Comparison of ENCODE assay signal across 14 cellular contexts in genomic region chr19:14112051-14112808, GRCh38. TPM values are rescaled to one million over a fixed set of nuclear protein-coding genes. Genes with fewer than 3 reads are reported as not detected.
DNase-seq lines count a peak whose midpoint lies in the region; ATAC-seq and TF ChIP-seq lines count a peak whose summit lies in the region.
"Had no signal": no experiment of that assay in that cellular context is flagged by ENCODE, and none has a peak within 500 bp of the region (broad histone marks: within the 10 kb centered on the region; RNA-seq: fewer than 3 reads in every experiment).

No MANE protein-coding gene starts in this region.

- no peak for TF ChIP-seq CTCF in GM13977 (IDR thresholded peaks at IDR 0.05; ENCODE audit: extremely low read depth, insufficient read depth, missing control alignments)

- H3K4me1 ChIP-seq in SJCRH30 = peaks cover 15% of the 10 kb centered on the region
- peaks cover 15% of the 10 kb centered on the region for H3K4me1 ChIP-seq in right cardiac atrium (ENCODE audit: control insufficient read depth, insufficient read depth, low read length)
- H3K4me1 ChIP-seq in rectal smooth muscle tissue (ENCODE audit: control insufficient read depth, insufficient read depth, low read length) = peaks cover 30% of the 10 kb centered on the region

- 38% methylated on average over 12 of the region's 12 CpGs for WGBS in right cardiac atrium

- H3K4me3 ChIP-seq in SJCRH30 = no peak overlapping the region
- H3K4me3 ChIP-seq in right cardiac atrium (ENCODE audit: low read length) = no peak overlapping the region
- H3K4me3 ChIP-seq in rectal smooth muscle tissue (ENCODE audit: low read length) = peak overlapping the region; percentile 29
- H3K4me3 ChIP-seq: GM12878 had no signal

- H3K9me3 ChIP-seq in SJCRH30 (replicated peaks) (no peaks in the 10 kb centered on the region), right cardiac atrium (ENCODE audit: control insufficient read depth, low read length) (no peaks in the 10 kb centered on the region)

- H3K27me3 ChIP-seq in SJCRH30 (no peaks in the 10 kb centered on the region), right cardiac atrium (ENCODE audit: control insufficient read depth, insufficient read depth) (no peaks in the 10 kb centered on the region), rectal smooth muscle tissue (ENCODE audit: control insufficient read depth, insufficient read depth, low read length) (no peaks in the 10 kb centered on the region)

- H3K36me3 ChIP-seq in SJCRH30 (peaks cover 7% of the 10 kb centered on the region; the same call in 1 of the 2 replicates), rectal smooth muscle tissue (ENCODE audit: control insufficient read depth, insufficient read depth, low read length) (no peaks in the 10 kb centered on the region)

- DNase-seq in CD1c-positive myeloid dendritic cell (ENCODE audit: extremely low spot score) (peak; percentile 52), SJCRH30 (no peak), right cardiac atrium (peak; percentile 44 to 79 (median 75)), NOMO-1 treated with dmso at 0.1 percent for 144 hours (lab: John Stamatoyannopoulos, UW; ENCODE audit: unreplicated experiment) (no peak), NCI-H345 treated with DMSO at 0.1 percent for 48 hours (lab: John Stamatoyannopoulos, UW; ENCODE audit: unreplicated experiment) (no peak), GM13977 (ENCODE audit: low spot score) (no peak)
- DNase-seq: activated CD4-positive, alpha-beta memory T cell treated with anti-CD3 and anti-CD28 coated beads for 36 hours; NCI-H187; stimulated activated CD4-positive, alpha-beta T cell treated with anti-CD3 and anti-CD28 coated beads, Interleukin-4, amount 100 ng/mL, for 4 hours had no signal

- no peak overlapping the region for H3K9ac ChIP-seq in rectal smooth muscle tissue (ENCODE audit: low read length)

- in situ Hi-C loops in GM13977 (cut with MboI; ENCODE audit: low pct_unique_long_range_greater_than_20kb, low sequenced_read_pairs, unreplicated experiment) = no loop called here

- H3K27ac ChIP-seq in SJCRH30 (peak overlapping the region; percentile 57), right cardiac atrium (ENCODE audit: low read length) (peak overlapping the region; percentile 80), rectal smooth muscle tissue (ENCODE audit: low read depth, low read length) (peak overlapping the region; percentile 68)
- H3K27ac ChIP-seq: C4-2B had no signal

- intact Hi-C loops in right cardiac atrium (cut with DNase I) = no loop called here

- ATAC-seq in right cardiac atrium (peak; percentile 9 to 12), HG02840 (IDR thresholded peaks at IDR 0.05; ENCODE audit: low FRiP score, unreplicated experiment) (no peak)
- ATAC-seq: GM12878, SK-N-SH treated with all-trans-retinoic acid at 6 μM for 48 hours had no signal

RNA-seq across cellular contexts. Expression of gene PRKACA, which starts 5.3 kb away (rescaled TPM):
- total RNA-seq in SJCRH30 (2014; rRNA removed; shearing (Covaris generic)) = 77.5 and 93.2 TPM in 2 replicates
- 100 to 1,000 TPM; 351 to 412 (median 373) TPM for total RNA-seq in right cardiac atrium
- 256 TPM for polyA plus RNA-seq in right cardiac atrium

RNA-seq across cellular contexts. Expression of gene SAMD1, which starts 21.7 kb away (rescaled TPM):
- 88.1 and 102 TPM in 2 replicates for total RNA-seq in SJCRH30 (2014; rRNA removed; shearing (Covaris generic))
- total RNA-seq in right cardiac atrium = 10 to 100 TPM; 34.0 to 53.8 (median 42.5) TPM
- polyA plus RNA-seq in right cardiac atrium = 32.2 TPM

RNA-seq across cellular contexts. Expression of gene ASF1B, which starts 24.2 kb away (rescaled TPM):
- total RNA-seq in SJCRH30 (2014; rRNA removed; shearing (Covaris generic)) = 93.8 and 102 TPM in 2 replicates
- total RNA-seq in right cardiac atrium = 1 to 10 TPM in 3 of 4 donors, under 1 TPM in 1; 0.56 to 1.4 (median 1.2) TPM
- 0.29 TPM for polyA plus RNA-seq in right cardiac atrium

RNA-seq across cellular contexts. Expression of gene C19orf67, which starts 26.6 kb away (rescaled TPM):
- total RNA-seq in SJCRH30 (2014; rRNA removed; shearing (Covaris generic)) = not detected in 2 replicates
- not detected for total RNA-seq in right cardiac atrium
- not detected for polyA plus RNA-seq in right cardiac atrium
- total RNA-seq: activated CD4-positive, alpha-beta memory T cell treated with anti-CD3 and anti-CD28 coated beads for 36 hours; GM12878 had no signal

RNA-seq across cellular contexts. Expression of gene MISP3, which starts 39.6 kb away (rescaled TPM):
- total RNA-seq in SJCRH30 (2014; rRNA removed; shearing (Covaris generic)) = 0.81 and 1.3 TPM in 2 replicates
- 10 to 100 TPM in 1 of 4 donors, 1 to 10 TPM in 3; 6.4 to 10.3 (median 9.2) TPM for total RNA-seq in right cardiac atrium
- 11.1 TPM for polyA plus RNA-seq in right cardiac atrium

Comparison
In these comparisons a context has a peak if more than half of its experiments do, and no peak if none do; other contexts are left out.
1. DNase-seq: peak in CD1c-positive myeloid dendritic cell (single experiment) and right cardiac atrium (3 of 3); none in SJCRH30 (0 of 2), NOMO-1 treated with dmso at 0.1 percent for 144 hours (single experiment), NCI-H345 treated with DMSO at 0.1 percent for 48 hours (single experiment) and GM13977 (single experiment).
2. RNA of gene ASF1B, which starts 24.2 kb away (total RNA-seq): 93.8 to 102 TPM in SJCRH30; 0.56 to 1.4 TPM in right cardiac atrium; every median in the first group is over 10 times any median in the second.
3. Peak in every context shown above with its lines, with median percentiles within 50 percentile points of each other: H3K27ac ChIP-seq.